ENCODE assay signal across 8 cellular contexts in the genomic region with DNA sequence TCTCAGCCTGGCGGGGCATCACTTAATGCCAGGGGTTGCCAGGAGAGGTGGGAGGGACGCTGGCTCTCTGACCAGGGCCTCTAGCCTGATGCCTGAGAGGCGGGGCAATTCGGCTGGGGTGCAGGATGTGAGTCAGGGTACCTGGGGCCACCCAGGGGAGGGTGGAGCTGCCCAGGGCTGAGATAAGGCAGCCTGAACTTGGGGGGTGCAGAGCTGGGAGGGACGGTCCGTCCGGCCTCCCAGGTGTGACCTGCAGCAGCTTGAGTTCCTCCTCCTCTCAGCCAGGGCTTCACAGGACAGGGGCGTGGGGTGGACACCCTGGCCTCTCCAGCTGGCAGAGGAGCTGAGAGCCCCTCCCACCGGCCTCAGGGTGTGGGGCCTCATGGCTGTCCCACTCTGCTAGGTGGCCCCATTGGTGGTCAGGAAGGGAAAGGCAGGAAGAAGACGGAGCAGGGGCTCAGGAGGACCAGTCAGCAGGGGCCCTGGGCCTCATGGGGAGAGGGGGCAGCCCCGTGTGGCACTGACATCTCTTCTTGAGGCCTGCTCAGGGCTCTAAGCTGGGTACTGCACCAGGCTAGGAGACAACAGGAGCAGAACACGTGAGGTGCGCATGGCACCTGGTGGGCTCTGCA. TPM values are rescaled to one million over a fixed set of nuclear protein-coding genes. Genes with fewer than 3 reads are reported as not detected.
DNase-seq lines count a peak whose midpoint lies in the region; ATAC-seq and TF ChIP-seq lines count a peak whose summit lies in the region.

No MANE protein-coding gene starts in this region.

- H4K20me1 ChIP-seq in KMS-11 (ENCODE audit: insufficient read depth) = no peaks in the 10 kb centered on the region

- H3K4me1 ChIP-seq in KMS-11 (ENCODE audit: low read depth, poor library complexity, severe bottlenecking) (peaks cover 38% of the 10 kb centered on the region), left lung (peaks cover 19 to 50% of the 10 kb centered on the region in 2 donors), subcutaneous abdominal adipose tissue (ENCODE audit: control insufficient read depth in 5 of 5, insufficient read depth in 5 of 5, low read length in 5 of 5) (peaks cover 2 to 46% (median 40%) of the 10 kb centered on the region in 5 donors)

- no peak overlapping the region for H3K4me3 ChIP-seq in KMS-11 (IDR thresholded peaks at IDR 0.05; ENCODE audit: insufficient read depth, low read depth, low read length)
- peak overlapping the region; percentile 86 to 94 for H3K4me3 ChIP-seq in left lung
- H3K4me3 ChIP-seq in subcutaneous abdominal adipose tissue (ENCODE audit: low read depth in 1 of 5, low read length in 5 of 5) = peak overlapping the region in 4 of 5 donors; percentile 85 to 99 (median 92)

- H3K27me3 ChIP-seq in KMS-11 (ENCODE audit: insufficient read depth, low read depth) (no peaks in the 10 kb centered on the region), left lung (no peaks in the 10 kb centered on the region), subcutaneous abdominal adipose tissue (ENCODE audit: control insufficient read depth in 5 of 5, insufficient read depth in 4 of 5, low read length in 5 of 5) (no peaks in the 10 kb centered on the region)

- H3K4me3 Mint-ChIP-seq in activated naive CD4-positive, alpha-beta T cell treated with anti-CD3 and anti-CD28 coated beads for 36 hours = peak overlapping the region; percentile 45

- no peak overlapping the region for H3K27ac ChIP-seq in KMS-11
- peak overlapping the region; percentile 87 for H3K27ac ChIP-seq in left lung
- H3K27ac ChIP-seq in subcutaneous abdominal adipose tissue (ENCODE audit: low read depth, low read length) = peak overlapping the region; percentile 84

- H2AFZ ChIP-seq in KMS-11 (ENCODE audit: low read depth) = no peak overlapping the region

- H3K4me1 Mint-ChIP-seq in activated naive CD4-positive, alpha-beta T cell treated with anti-CD3 and anti-CD28 coated beads for 36 hours (ENCODE audit: low read depth) = peaks cover 41% of the 10 kb centered on the region

- no peak for TF ChIP-seq CTCF in KMS-11 (conservative IDR thresholded peaks at IDR 0.05; ENCODE audit: low read depth, low read length)
- TF ChIP-seq CTCF in left lung (IDR thresholded peaks at IDR 0.05) = no peak

- H3K9me3 Mint-ChIP-seq in activated naive CD4-positive, alpha-beta T cell treated with anti-CD3 and anti-CD28 coated beads for 36 hours = no peaks in the 10 kb centered on the region

- CTCF ChIA-PET in activated naive CD4-positive, alpha-beta T cell treated with anti-CD3 and anti-CD28 coated beads for 36 hours (lab: Charles Lee) = interaction anchor here (0.7 to 7.0 kb wide), 5 partner anchors 15 to 92 kb away, joined by 3 to 61 read pairs (median 3); a partner anchor contains a TSS

- H3K79me2 ChIP-seq in KMS-11 (ENCODE audit: insufficient read depth, low read depth) = no peaks in the 10 kb centered on the region

- DNase-seq in ACHN (peak; percentile 61), left lung (peak in 1 of 2 donors; percentile 78), NCI-H1092 (lab: John Stamatoyannopoulos, UW) (no peak), middle frontal gyrus (ENCODE audit: extremely low spot score, low spot score) (no peak)
- peak; percentile 79 for DNase-seq in activated naive CD4-positive, alpha-beta T cell treated with anti-CD3 and anti-CD28 coated beads for 36 hours

- no peaks in the 10 kb centered on the region for H3K27me3 Mint-ChIP-seq in activated naive CD4-positive, alpha-beta T cell treated with anti-CD3 and anti-CD28 coated beads for 36 hours (ENCODE audit: low read depth)

- in situ Hi-C loops in ACHN (cut with HindIII; ENCODE audit: low pct_ligation_motif_present, low pct_unique_long_range_greater_than_20kb, low sequenced_read_pairs) = no loop called here

- ATAC-seq in left lung = no peak
- ATAC-seq in GM18909 (IDR thresholded peaks at IDR 0.05; ENCODE audit: poor library complexity, unreplicated experiment) = no peak

- H3K36me3 ChIP-seq in KMS-11 (ENCODE audit: insufficient read depth) (peaks cover 5% of the 10 kb centered on the region; the same call in 1 of the 2 replicates), left lung (peaks cover 0 to 51% of the 10 kb centered on the region in 2 donors), subcutaneous abdominal adipose tissue (ENCODE audit: control insufficient read depth in 5 of 5, insufficient read depth in 5 of 5, low read length in 5 of 5) (peaks cover 0 to 30% (median 23%) of the 10 kb centered on the region in 5 donors)

- no peaks in the 10 kb centered on the region for H3K9me3 ChIP-seq in left lung
- H3K9me3 ChIP-seq in subcutaneous abdominal adipose tissue (ENCODE audit: control insufficient read depth in 5 of 5, low read length in 5 of 5) = no peaks in the 10 kb centered on the region

- H3K36me3 Mint-ChIP-seq in activated naive CD4-positive, alpha-beta T cell treated with anti-CD3 and anti-CD28 coated beads for 36 hours (ENCODE audit: low read depth) = peaks cover 9% of the 10 kb centered on the region

- intact Hi-C loops in activated naive CD4-positive, alpha-beta T cell treated with anti-CD3 and anti-CD28 coated beads for 36 hours (cut with micrococcal nuclease) = loop anchor here (2.0 to 5.0 kb wide), 3 partner anchors 91 to 364 kb away; a partner anchor contains a TSS
- intact Hi-C loops in left lung (cut with DNase I) = no loop called here

- H3K4me2 ChIP-seq in KMS-11 = peak overlapping the region; percentile 92; the same call in 1 of the 2 replicates

- no peak overlapping the region for H3K27ac Mint-ChIP-seq in activated naive CD4-positive, alpha-beta T cell treated with anti-CD3 and anti-CD28 coated beads for 36 hours

- peak overlapping the region; percentile 74; the same call in 1 of the 2 replicates for H3K9ac ChIP-seq in KMS-11
- H3K9ac ChIP-seq in subcutaneous abdominal adipose tissue (ENCODE audit: low read length in 5 of 5) = peak overlapping the region; percentile 77 to 92 (median 89)

RNA-seq across cellular contexts. Expression of a gene that starts 0.9 kb away (rescaled TPM):
- total RNA-seq in activated naive CD4-positive, alpha-beta T cell treated with anti-CD3 and anti-CD28 coated beads for 36 hours = 10 to 100 TPM; 19.1 to 21.3 TPM
- 10 to 100 TPM; 37.1 to 57.6 TPM for total RNA-seq in left lung

RNA-seq across cellular contexts. Expression of a gene that starts 18.0 kb away (rescaled TPM):
- 10 to 100 TPM; 53.2 to 61.9 TPM for total RNA-seq in activated naive CD4-positive, alpha-beta T cell treated with anti-CD3 and anti-CD28 coated beads for 36 hours
- total RNA-seq in left lung = 10 to 100 TPM; 12.1 to 35.7 TPM

RNA-seq across cellular contexts. Expression of a gene that starts 40.1 kb away (rescaled TPM):
- total RNA-seq in activated naive CD4-positive, alpha-beta T cell treated with anti-CD3 and anti-CD28 coated beads for 36 hours = 100 to 1,000 TPM; 122 to 132 TPM
- 100 to 1,000 TPM; 165 to 208 TPM for total RNA-seq in left lung

RNA-seq across cellular contexts. Expression of a gene that starts 40.7 kb away (rescaled TPM):
- 100 to 1,000 TPM; 241 to 261 TPM for total RNA-seq in activated naive CD4-positive, alpha-beta T cell treated with anti-CD3 and anti-CD28 coated beads for 36 hours
- total RNA-seq in left lung = 100 to 1,000 TPM; 178 to 196 TPM

RNA-seq across cellular contexts. Expression of a gene that starts 52.7 kb away (rescaled TPM):
- 10 to 100 TPM; 18.5 to 21.7 TPM for total RNA-seq in activated naive CD4-positive, alpha-beta T cell treated with anti-CD3 and anti-CD28 coated beads for 36 hours
- 10 to 100 TPM; 42.8 to 60.1 TPM for total RNA-seq in left lung

Comparison
In these comparisons a context has a peak if more than half of its experiments do, and no peak if none do; other contexts are left out.
1. DNase-seq: peak in ACHN (single experiment) and activated naive CD4-positive, alpha-beta T cell treated with anti-CD3 and anti-CD28 coated beads for 36 hours (single experiment); none in NCI-H1092 (single experiment) and middle frontal gyrus (single experiment).